ENCODE assay signal across 1 cellular context in the genomic region with DNA sequence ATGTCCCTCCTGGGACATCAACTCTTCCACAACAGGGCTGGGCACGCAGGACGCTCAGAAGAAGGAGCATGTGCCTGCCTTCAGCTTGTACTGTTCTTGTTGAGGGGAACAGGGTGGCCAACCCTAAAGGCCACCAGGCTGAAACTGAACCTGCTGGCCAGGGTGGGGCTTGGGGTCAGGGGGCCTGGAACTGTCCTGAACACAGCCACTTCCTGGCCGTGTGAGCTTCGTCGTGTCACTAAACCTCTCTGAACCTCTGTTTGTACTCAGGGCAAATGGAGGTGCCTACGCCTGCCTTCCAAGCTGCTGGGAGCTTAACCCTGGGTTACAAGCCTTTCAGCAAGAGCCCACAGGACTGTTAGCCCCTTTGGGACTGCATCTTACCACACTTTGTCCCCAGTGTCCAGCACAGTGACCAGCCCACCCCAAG.
A peak's percentile ranks its signal among the peaks of the same experiment; 100 is the strongest.
TF ChIP-seq lines count a peak whose summit lies in the region.

No MANE protein-coding gene starts in this region.

TF ChIP-seq in HepG2, 621 proteins besides CTCF, POLR2A, EP300 and RAD21 (continues in another document):
- TF ChIP-seq, protein P1, sequence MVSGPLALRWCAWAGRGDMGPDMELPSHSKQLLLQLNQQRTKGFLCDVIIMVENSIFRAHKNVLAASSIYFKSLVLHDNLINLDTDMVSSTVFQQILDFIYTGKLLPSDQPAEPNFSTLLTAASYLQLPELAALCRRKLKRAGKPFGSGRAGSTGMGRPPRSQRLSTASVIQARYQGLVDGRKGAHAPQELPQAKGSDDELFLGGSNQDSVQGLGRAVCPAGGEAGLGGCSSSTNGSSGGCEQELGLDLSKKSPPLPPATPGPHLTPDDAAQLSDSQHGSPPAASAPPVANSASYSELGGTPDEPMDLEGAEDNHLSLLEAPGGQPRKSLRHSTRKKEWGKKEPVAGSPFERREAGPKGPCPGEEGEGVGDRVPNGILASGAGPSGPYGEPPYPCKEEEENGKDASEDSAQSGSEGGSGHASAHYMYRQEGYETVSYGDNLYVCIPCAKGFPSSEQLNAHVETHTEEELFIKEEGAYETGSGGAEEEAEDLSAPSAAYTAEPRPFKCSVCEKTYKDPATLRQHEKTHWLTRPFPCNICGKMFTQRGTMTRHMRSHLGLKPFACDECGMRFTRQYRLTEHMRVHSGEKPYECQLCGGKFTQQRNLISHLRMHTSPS (CRISPR knock-in tag; IDR thresholded peaks at IDR 0.05; ENCODE audit: low read depth): 0 out of 2 replicates have a peak, but pooled peaks have one; percentile 4
- TF ChIP-seq, protein P2, sequence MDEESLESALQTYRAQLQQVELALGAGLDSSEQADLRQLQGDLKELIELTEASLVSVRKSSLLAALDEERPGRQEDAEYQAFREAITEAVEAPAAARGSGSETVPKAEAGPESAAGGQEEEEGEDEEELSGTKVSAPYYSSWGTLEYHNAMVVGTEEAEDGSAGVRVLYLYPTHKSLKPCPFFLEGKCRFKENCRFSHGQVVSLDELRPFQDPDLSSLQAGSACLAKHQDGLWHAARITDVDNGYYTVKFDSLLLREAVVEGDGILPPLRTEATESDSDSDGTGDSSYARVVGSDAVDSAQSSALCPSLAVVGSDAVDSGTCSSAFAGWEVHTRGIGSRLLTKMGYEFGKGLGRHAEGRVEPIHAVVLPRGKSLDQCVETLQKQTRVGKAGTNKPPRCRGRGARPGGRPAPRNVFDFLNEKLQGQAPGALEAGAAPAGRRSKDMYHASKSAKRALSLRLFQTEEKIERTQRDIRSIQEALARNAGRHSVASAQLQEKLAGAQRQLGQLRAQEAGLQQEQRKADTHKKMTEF (CRISPR knock-in tag; IDR thresholded peaks at IDR 0.05): no peak
- TF ChIP-seq, protein P3, sequence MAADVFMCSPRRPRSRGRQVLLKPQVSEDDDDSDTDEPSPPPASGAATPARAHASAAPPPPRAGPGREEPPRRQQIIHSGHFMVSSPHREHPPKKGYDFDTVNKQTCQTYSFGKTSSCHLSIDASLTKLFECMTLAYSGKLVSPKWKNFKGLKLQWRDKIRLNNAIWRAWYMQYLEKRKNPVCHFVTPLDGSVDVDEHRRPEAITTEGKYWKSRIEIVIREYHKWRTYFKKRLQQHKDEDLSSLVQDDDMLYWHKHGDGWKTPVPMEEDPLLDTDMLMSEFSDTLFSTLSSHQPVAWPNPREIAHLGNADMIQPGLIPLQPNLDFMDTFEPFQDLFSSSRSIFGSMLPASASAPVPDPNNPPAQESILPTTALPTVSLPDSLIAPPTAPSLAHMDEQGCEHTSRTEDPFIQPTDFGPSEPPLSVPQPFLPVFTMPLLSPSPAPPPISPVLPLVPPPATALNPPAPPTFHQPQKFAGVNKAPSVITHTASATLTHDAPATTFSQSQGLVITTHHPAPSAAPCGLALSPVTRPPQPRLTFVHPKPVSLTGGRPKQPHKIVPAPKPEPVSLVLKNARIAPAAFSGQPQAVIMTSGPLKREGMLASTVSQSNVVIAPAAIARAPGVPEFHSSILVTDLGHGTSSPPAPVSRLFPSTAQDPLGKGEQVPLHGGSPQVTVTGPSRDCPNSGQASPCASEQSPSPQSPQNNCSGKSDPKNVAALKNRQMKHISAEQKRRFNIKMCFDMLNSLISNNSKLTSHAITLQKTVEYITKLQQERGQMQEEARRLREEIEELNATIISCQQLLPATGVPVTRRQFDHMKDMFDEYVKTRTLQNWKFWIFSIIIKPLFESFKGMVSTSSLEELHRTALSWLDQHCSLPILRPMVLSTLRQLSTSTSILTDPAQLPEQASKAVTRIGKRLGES (CRISPR knock-in tag; IDR thresholded peaks at IDR 0.05; ENCODE audit: borderline replicate concordance): no peak
- TF ChIP-seq, protein P4, sequence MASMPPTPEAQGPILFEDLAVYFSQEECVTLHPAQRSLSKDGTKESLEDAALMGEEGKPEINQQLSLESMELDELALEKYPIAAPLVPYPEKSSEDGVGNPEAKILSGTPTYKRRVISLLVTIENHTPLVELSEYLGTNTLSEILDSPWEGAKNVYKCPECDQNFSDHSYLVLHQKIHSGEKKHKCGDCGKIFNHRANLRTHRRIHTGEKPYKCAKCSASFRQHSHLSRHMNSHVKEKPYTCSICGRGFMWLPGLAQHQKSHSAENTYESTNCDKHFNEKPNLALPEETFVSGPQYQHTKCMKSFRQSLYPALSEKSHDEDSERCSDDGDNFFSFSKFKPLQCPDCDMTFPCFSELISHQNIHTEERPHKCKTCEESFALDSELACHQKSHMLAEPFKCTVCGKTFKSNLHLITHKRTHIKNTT (CRISPR knock-in tag; IDR thresholded peaks at IDR 0.05): no peak
- TF ChIP-seq ZNF777 (CRISPR knock-in tag; IDR thresholded peaks at IDR 0.05) (no peak), ZNF768 (CRISPR knock-in tag; IDR thresholded peaks at IDR 0.05) (peak; percentile 98), ZNF317 (CRISPR knock-in tag; IDR thresholded peaks at IDR 0.05) (peak; percentile 10; the same call in 1 of the 2 replicates), CENPT (CRISPR knock-in tag; IDR thresholded peaks at IDR 0.05; ENCODE audit: low read depth) (no peak), ZNF724P (CRISPR knock-in tag; IDR thresholded peaks at IDR 0.05; ENCODE audit: borderline replicate concordance) (no peak), TGIF2 (CRISPR knock-in tag; IDR thresholded peaks at IDR 0.05) (0 out of 2 replicates have a peak, but pooled peaks have one; percentile 2), POLR2AphosphoS5 (IDR thresholded peaks at IDR 0.05; ENCODE audit: low read depth, low read length) (no peak), NR2C2 (CRISPR knock-in tag; IDR thresholded peaks at IDR 0.05; ENCODE audit: borderline replicate concordance) (no peak), ZNF121 (CRISPR knock-in tag; IDR thresholded peaks at IDR 0.05) (peak; percentile 3; the same call in 1 of the 2 replicates), ZBTB38 (CRISPR knock-in tag; IDR thresholded peaks at IDR 0.05) (no peak), ATRX (CRISPR knock-in tag; IDR thresholded peaks at IDR 0.05; ENCODE audit: borderline replicate concordance) (0 out of 2 replicates have a peak, but pooled peaks have one; percentile 40), KDM3A (CRISPR knock-in tag; IDR thresholded peaks at IDR 0.05; ENCODE audit: low read depth) (no peak), MLX (CRISPR knock-in tag; IDR thresholded peaks at IDR 0.05) (no peak), ZNF460 (CRISPR knock-in tag; IDR thresholded peaks at IDR 0.05; ENCODE audit: borderline replicate concordance) (no peak), ZNF883 (CRISPR knock-in tag; IDR thresholded peaks at IDR 0.05; ENCODE audit: not compliant biosample characterization) (peak; percentile 1), GMEB2 (CRISPR knock-in tag; IDR thresholded peaks at IDR 0.05; ENCODE audit: low read depth) (0 out of 2 replicates have a peak, but pooled peaks have one; percentile 17), ZNF709 (CRISPR knock-in tag; IDR thresholded peaks at IDR 0.05) (no peak), KDM1A (CRISPR knock-in tag; IDR thresholded peaks at IDR 0.05) (peak; percentile 63; the same call in 1 of the 2 replicates), TAF15 (IDR thresholded peaks at IDR 0.05; ENCODE audit: low read depth, low read length, poor library complexity, severe bottlenecking) (no peak), ZNF607 (CRISPR knock-in tag; IDR thresholded peaks at IDR 0.05; ENCODE audit: borderline replicate concordance) (no peak), ZSCAN12 (CRISPR knock-in tag; IDR thresholded peaks at IDR 0.05) (no peak), FIP1L1 (IDR thresholded peaks at IDR 0.05; ENCODE audit: borderline replicate concordance, insufficient read depth, low read depth, low read length) (no peak), CBFB (CRISPR knock-in tag; IDR thresholded peaks at IDR 0.05) (0 out of 2 replicates have a peak, but pooled peaks have one; percentile 2), ELK4 (CRISPR knock-in tag; IDR thresholded peaks at IDR 0.05; ENCODE audit: borderline replicate concordance) (no peak), ZMYM3 (CRISPR knock-in tag; IDR thresholded peaks at IDR 0.05) (peak; percentile 64), MXD1 (CRISPR knock-in tag; IDR thresholded peaks at IDR 0.05) (peak; percentile 3; the same call in 1 of the 2 replicates), ZNF740 (CRISPR knock-in tag; IDR thresholded peaks at IDR 0.05) (peak; percentile 13; the same call in 1 of the 2 replicates), FLYWCH1 (CRISPR knock-in tag; IDR thresholded peaks at IDR 0.05) (no peak), POGZ (CRISPR knock-in tag; IDR thresholded peaks at IDR 0.05) (no peak), RBM39 (IDR thresholded peaks at IDR 0.05; ENCODE audit: low read depth, low read length, poor library complexity, severe bottlenecking) (no peak), FOXO1 (CRISPR knock-in tag; IDR thresholded peaks at IDR 0.05) (0 out of 2 replicates have a peak, but pooled peaks have one; percentile 8), ETV6 (CRISPR knock-in tag; conservative IDR thresholded peaks at IDR 0.05) (no peak), KLF16 (CRISPR knock-in tag; IDR thresholded peaks at IDR 0.05) (no peak), CBX5 (CRISPR knock-in tag; IDR thresholded peaks at IDR 0.05; ENCODE audit: borderline replicate concordance) (peak; percentile 11; the same call in 1 of the 2 replicates)
- TF ChIP-seq, protein P5, sequence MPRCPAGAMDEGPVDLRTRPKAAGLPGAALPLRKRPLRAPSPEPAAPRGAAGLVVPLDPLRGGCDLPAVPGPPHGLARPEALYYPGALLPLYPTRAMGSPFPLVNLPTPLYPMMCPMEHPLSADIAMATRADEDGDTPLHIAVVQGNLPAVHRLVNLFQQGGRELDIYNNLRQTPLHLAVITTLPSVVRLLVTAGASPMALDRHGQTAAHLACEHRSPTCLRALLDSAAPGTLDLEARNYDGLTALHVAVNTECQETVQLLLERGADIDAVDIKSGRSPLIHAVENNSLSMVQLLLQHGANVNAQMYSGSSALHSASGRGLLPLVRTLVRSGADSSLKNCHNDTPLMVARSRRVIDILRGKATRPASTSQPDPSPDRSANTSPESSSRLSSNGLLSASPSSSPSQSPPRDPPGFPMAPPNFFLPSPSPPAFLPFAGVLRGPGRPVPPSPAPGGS (CRISPR knock-in tag; IDR thresholded peaks at IDR 0.05): no peak
- TF ChIP-seq, protein P6, sequence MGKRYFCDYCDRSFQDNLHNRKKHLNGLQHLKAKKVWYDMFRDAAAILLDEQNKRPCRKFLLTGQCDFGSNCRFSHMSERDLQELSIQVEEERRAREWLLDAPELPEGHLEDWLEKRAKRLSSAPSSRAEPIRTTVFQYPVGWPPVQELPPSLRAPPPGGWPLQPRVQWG (CRISPR knock-in tag; IDR thresholded peaks at IDR 0.05; ENCODE audit: borderline replicate concordance, low read depth): no peak
- TF ChIP-seq, protein P7, sequence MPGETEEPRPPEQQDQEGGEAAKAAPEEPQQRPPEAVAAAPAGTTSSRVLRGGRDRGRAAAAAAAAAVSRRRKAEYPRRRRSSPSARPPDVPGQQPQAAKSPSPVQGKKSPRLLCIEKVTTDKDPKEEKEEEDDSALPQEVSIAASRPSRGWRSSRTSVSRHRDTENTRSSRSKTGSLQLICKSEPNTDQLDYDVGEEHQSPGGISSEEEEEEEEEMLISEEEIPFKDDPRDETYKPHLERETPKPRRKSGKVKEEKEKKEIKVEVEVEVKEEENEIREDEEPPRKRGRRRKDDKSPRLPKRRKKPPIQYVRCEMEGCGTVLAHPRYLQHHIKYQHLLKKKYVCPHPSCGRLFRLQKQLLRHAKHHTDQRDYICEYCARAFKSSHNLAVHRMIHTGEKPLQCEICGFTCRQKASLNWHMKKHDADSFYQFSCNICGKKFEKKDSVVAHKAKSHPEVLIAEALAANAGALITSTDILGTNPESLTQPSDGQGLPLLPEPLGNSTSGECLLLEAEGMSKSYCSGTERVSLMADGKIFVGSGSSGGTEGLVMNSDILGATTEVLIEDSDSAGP (CRISPR knock-in tag; IDR thresholded peaks at IDR 0.05; ENCODE audit: borderline replicate concordance): peak; percentile 9; the same call in 1 of the 2 replicates
- TF ChIP-seq, protein P8, sequence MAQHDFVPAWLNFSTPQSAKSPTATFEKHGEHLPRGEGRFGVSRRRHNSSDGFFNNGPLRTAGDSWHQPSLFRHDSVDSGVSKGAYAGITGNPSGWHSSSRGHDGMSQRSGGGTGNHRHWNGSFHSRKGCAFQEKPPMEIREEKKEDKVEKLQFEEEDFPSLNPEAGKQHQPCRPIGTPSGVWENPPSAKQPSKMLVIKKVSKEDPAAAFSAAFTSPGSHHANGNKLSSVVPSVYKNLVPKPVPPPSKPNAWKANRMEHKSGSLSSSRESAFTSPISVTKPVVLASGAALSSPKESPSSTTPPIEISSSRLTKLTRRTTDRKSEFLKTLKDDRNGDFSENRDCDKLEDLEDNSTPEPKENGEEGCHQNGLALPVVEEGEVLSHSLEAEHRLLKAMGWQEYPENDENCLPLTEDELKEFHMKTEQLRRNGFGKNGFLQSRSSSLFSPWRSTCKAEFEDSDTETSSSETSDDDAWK (CRISPR knock-in tag; IDR thresholded peaks at IDR 0.05): no peak
